Comparison of ENCODE assay signal across 13 cellular contexts in the genomic region with DNA sequence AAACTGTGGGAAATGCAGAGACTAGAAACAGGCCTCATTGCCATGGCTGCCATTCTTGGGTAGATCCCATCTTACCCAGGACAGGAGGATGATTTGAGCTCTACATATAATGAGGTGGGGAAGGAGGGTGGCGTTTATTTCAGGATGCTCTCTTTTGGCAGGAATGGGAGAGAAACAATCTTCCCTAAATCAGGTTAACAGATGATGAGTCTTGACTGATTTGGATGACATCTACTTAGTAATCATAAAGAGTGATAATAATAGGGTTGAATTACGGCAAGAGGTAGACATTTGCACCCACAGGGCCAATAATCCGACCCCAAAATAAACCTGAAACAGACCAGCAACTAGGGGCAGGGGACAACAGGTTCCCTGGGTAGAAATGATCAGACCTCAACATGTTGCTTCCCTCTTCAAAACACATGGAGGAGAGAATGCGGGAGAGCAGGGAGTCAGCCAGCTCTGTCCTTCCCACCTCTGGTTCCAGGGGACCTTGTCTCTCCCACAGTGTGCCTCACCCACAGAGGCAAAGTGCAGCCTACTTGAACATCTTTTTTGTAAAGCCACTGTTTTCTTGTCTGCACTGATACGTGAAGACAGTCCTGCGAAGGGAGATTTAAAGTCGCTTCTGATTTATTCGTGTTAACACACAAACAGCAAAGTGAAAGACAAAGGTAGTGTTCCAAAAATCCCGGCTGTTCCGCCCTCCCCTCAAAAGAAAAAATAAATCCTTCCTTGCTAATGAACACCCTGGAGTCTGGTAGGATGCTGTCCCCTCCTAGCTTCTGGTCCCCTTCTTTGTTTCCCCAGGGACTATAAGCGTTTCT. TPM values are rescaled to one million over a fixed set of nuclear protein-coding genes. Genes with fewer than 3 reads are reported as not detected.
DNase-seq lines count a peak whose midpoint lies in the region; ATAC-seq, FAIRE-seq and TF ChIP-seq lines count a peak whose summit lies in the region.
"Had no signal": no experiment of that assay in that cellular context is flagged by ENCODE, and none has a peak within 500 bp of the region (broad histone marks: within the 10 kb centered on the region; RNA-seq: fewer than 3 reads in every experiment).

No MANE protein-coding gene starts in this region.

- peaks cover 32% of the 10 kb centered on the region for H3K4me1 ChIP-seq in mammary epithelial cell (ENCODE audit: insufficient read depth, low read length)
- peaks cover 10% of the 10 kb centered on the region for H3K4me1 ChIP-seq in mucosa of stomach (ENCODE audit: control insufficient read depth, insufficient read depth, low read length)
- no peaks in the 10 kb centered on the region for H3K4me1 ChIP-seq in upper lobe of right lung

- peaks cover 34% of the 10 kb centered on the region for H3K4me1 Mint-ChIP-seq in activated naive CD4-positive, alpha-beta T cell treated with anti-CD3 and anti-CD28 coated beads, Interleukin-2, amount 50 U/mL, for 24 hours
- peaks cover 26% of the 10 kb centered on the region for H3K4me1 Mint-ChIP-seq in activated naive CD4-positive, alpha-beta T cell treated with anti-CD3 and anti-CD28 coated beads for 36 hours (ENCODE audit: low read depth)

- peaks cover 38% of the 10 kb centered on the region for H3K27me3 Mint-ChIP-seq in activated naive CD4-positive, alpha-beta T cell treated with anti-CD3 and anti-CD28 coated beads, Interleukin-2, amount 50 U/mL, for 24 hours
- peaks cover 39% of the 10 kb centered on the region for H3K27me3 Mint-ChIP-seq in activated naive CD4-positive, alpha-beta T cell treated with anti-CD3 and anti-CD28 coated beads for 36 hours (ENCODE audit: low read depth)

- H3K36me3 Mint-ChIP-seq in activated naive CD4-positive, alpha-beta T cell treated with anti-CD3 and anti-CD28 coated beads, Interleukin-2, amount 50 U/mL, for 24 hours = no peaks in the 10 kb centered on the region
- H3K36me3 Mint-ChIP-seq in activated naive CD4-positive, alpha-beta T cell treated with anti-CD3 and anti-CD28 coated beads for 36 hours (ENCODE audit: low read depth) = no peaks in the 10 kb centered on the region

- H3K9me3 ChIP-seq in mammary epithelial cell (replicated peaks; ENCODE audit: insufficient read depth, low read length) = no peaks in the 10 kb centered on the region
- H3K9me3 ChIP-seq in mucosa of stomach (ENCODE audit: control insufficient read depth, low read length) = no peaks in the 10 kb centered on the region
- H3K9me3 ChIP-seq in upper lobe of right lung = no peaks in the 10 kb centered on the region

- TF ChIP-seq CTCF in mammary epithelial cell (conservative IDR thresholded peaks at IDR 0.05 in 1 of 2, IDR thresholded peaks at IDR 0.05 in 1 of 2; ENCODE audit: extremely low read depth in 1 of 2, insufficient read depth in 1 of 2, low read depth in 1 of 2, low read length in 2 of 2) = no peak
- no peak for TF ChIP-seq CTCF in upper lobe of right lung (IDR thresholded peaks at IDR 0.05)
- no peak for TF ChIP-seq CTCF in brain microvascular endothelial cell (IDR thresholded peaks at IDR 0.05; ENCODE audit: low read depth, low read length, missing control alignments)

- DNase-seq in activated naive CD4-positive, alpha-beta T cell treated with anti-CD3 and anti-CD28 coated beads for 36 hours = no peak
- DNase-seq in mammary epithelial cell (no peak), upper lobe of right lung (no peak), H54 (ENCODE audit: insufficient read length, low spot score) (no peak), GDM1 (lab: John Stamatoyannopoulos, UW) (no peak), brain microvascular endothelial cell (no peak)
- DNase-seq: caudate nucleus, DMS153, midbrain, NCI-H2171, T-helper 9 cell had no signal

- CTCF ChIA-PET in activated naive CD4-positive, alpha-beta T cell treated with anti-CD3 and anti-CD28 coated beads for 36 hours (lab: Charles Lee) = interaction anchor here (1.2 kb wide), 1 partner anchor 72 kb away, joined by 4 read pairs; no protein-coding TSS in a partner anchor
- CTCF ChIA-PET in mammary epithelial cell (lab: Charles Lee; ENCODE audit: low non-redundant PET) = no interaction called here

- H3K27me3 ChIP-seq in mammary epithelial cell (ENCODE audit: insufficient read depth, low read length) = no peaks in the 10 kb centered on the region
- peaks cover 12% of the 10 kb centered on the region for H3K27me3 ChIP-seq in mucosa of stomach (ENCODE audit: control insufficient read depth, insufficient read depth, low read length)
- H3K27me3 ChIP-seq in upper lobe of right lung = peaks cover 24% of the 10 kb centered on the region
- H3K27me3 ChIP-seq in brain microvascular endothelial cell (replicated peaks) = peaks cover 50% of the 10 kb centered on the region

- peaks cover 5% of the 10 kb centered on the region for H3K79me2 ChIP-seq in mammary epithelial cell (ENCODE audit: insufficient read depth, low read length)

- no peaks in the 10 kb centered on the region for H3K9me3 Mint-ChIP-seq in activated naive CD4-positive, alpha-beta T cell treated with anti-CD3 and anti-CD28 coated beads, Interleukin-2, amount 50 U/mL, for 24 hours
- H3K9me3 Mint-ChIP-seq in activated naive CD4-positive, alpha-beta T cell treated with anti-CD3 and anti-CD28 coated beads for 36 hours = no peaks in the 10 kb centered on the region

- no peak overlapping the region for H3K27ac ChIP-seq in mammary epithelial cell (ENCODE audit: insufficient read depth, low read depth, low read length)
- H3K27ac ChIP-seq in upper lobe of right lung = no peak overlapping the region
- no peak overlapping the region for H3K27ac ChIP-seq in brain microvascular endothelial cell

- H3K4me3 ChIP-seq in mammary epithelial cell (replicated peaks in 1 of 3; ENCODE audit: insufficient read depth in 1 of 3, low read depth in 2 of 3, low read length in 3 of 3) = no peak overlapping the region
- peak overlapping the region; percentile 57 for H3K4me3 ChIP-seq in mucosa of stomach (ENCODE audit: low read length)
- peak overlapping the region; percentile 59 for H3K4me3 ChIP-seq in upper lobe of right lung
- no peak overlapping the region for H3K4me3 ChIP-seq in brain microvascular endothelial cell (ENCODE audit: low read depth, low read length)

- no peak for FAIRE-seq in H54 (lab: Jason Lieb, UNC)

- BruUV-seq in mammary epithelial cell (replicated peaks; lab: Mats Ljungman, UMichigan) = no TSS peak

- peak overlapping the region; percentile 97 for H3K4me2 ChIP-seq in mammary epithelial cell (ENCODE audit: insufficient read depth, low read depth, low read length)

- no peaks in the 10 kb centered on the region for H4K20me1 ChIP-seq in mammary epithelial cell (ENCODE audit: insufficient read depth, low read length)

- no peak for ATAC-seq in upper lobe of right lung

- dilution Hi-C loops in mammary epithelial cell (cut with HindIII; ENCODE audit: low sequenced_read_pairs) = no loop called here

- peak overlapping the region; percentile 26 for H3K9ac ChIP-seq in mammary epithelial cell (ENCODE audit: insufficient read depth, low read length)
- H3K9ac ChIP-seq in mucosa of stomach (ENCODE audit: low read length) = peak overlapping the region; percentile 96

- in situ Hi-C loops in mammary epithelial cell (cut with MboI; ENCODE audit: low sequenced_read_pairs in 2 of 2) = no loop called here
- in situ Hi-C loops in brain microvascular endothelial cell (cut with HindIII; ENCODE audit: low pct_ligation_motif_present, low sequenced_read_pairs) = no loop called here

- intact Hi-C loops in activated naive CD4-positive, alpha-beta T cell treated with anti-CD3 and anti-CD28 coated beads for 36 hours (cut with micrococcal nuclease) = loop anchor here (2.0 to 10.0 kb wide), 3 partner anchors 63 to 921 kb away; a partner anchor contains a TSS
- intact Hi-C loops in mammary epithelial cell (cut with micrococcal nuclease) (no loop called here), upper lobe of right lung (cut with DNase I) (loop anchor here (10.0 kb wide), 1 partner anchor 69 kb away; a partner anchor contains a TSS)

- peak overlapping the region; percentile 68 for H3K4me3 Mint-ChIP-seq in activated naive CD4-positive, alpha-beta T cell treated with anti-CD3 and anti-CD28 coated beads, Interleukin-2, amount 50 U/mL, for 24 hours
- no peak overlapping the region for H3K4me3 Mint-ChIP-seq in activated naive CD4-positive, alpha-beta T cell treated with anti-CD3 and anti-CD28 coated beads for 36 hours

- H3K36me3 ChIP-seq in mammary epithelial cell (ENCODE audit: insufficient read depth, low read length) = no peaks in the 10 kb centered on the region
- H3K36me3 ChIP-seq in mucosa of stomach (ENCODE audit: control insufficient read depth, insufficient read depth, low read length) = peaks cover 5% of the 10 kb centered on the region
- H3K36me3 ChIP-seq in upper lobe of right lung = no peaks in the 10 kb centered on the region
- H3K36me3 ChIP-seq in brain microvascular endothelial cell (replicated peaks) = no peaks in the 10 kb centered on the region

- WGBS in mammary epithelial cell (ENCODE audit: low coverage, missing lambda C conversion rate) = 62% methylated on average over 9 of the region's 11 CpGs

- TF ChIP-seq POLR2A in H54 (IDR thresholded peaks at IDR 0.05; ENCODE audit: low read depth, low read length) = no peak

- H2AFZ ChIP-seq in mammary epithelial cell (ENCODE audit: low read depth, low read length) = peak overlapping the region; percentile 91

- H3K27ac Mint-ChIP-seq in activated naive CD4-positive, alpha-beta T cell treated with anti-CD3 and anti-CD28 coated beads, Interleukin-2, amount 50 U/mL, for 24 hours = no peak overlapping the region
- H3K27ac Mint-ChIP-seq in activated naive CD4-positive, alpha-beta T cell treated with anti-CD3 and anti-CD28 coated beads for 36 hours = no peak overlapping the region

RNA-seq across cellular contexts. Expression of a gene that starts 3.9 kb away (rescaled TPM):
- total RNA-seq in activated naive CD4-positive, alpha-beta T cell treated with anti-CD3 and anti-CD28 coated beads for 36 hours = not detected
- under 1 TPM in 1 of 2 donors, not detected in 1; 0.92 TPM for total RNA-seq in mammary epithelial cell
- polyA plus RNA-seq in mammary epithelial cell = 3.4 TPM
- polyA minus RNA-seq in mammary epithelial cell = 1.8 TPM
- total RNA-seq in upper lobe of right lung = 12.3 TPM

Comparison
In these comparisons a context has a peak if more than half of its experiments do, and no peak if none do; other contexts are left out.
1. H3K4me3 ChIP-seq: peak in mucosa of stomach (single experiment) and upper lobe of right lung (single experiment); none in mammary epithelial cell (0 of 3) and brain microvascular endothelial cell (single experiment).